9 cellular contexts compared by ENCODE assay signal in genomic region chr13:46053162-46054012, GRCh38. TPM values are rescaled to one million over a fixed set of nuclear protein-coding genes. Genes with fewer than 3 reads are reported as not detected.
DNase-seq lines count a peak whose midpoint lies in the region; ATAC-seq and TF ChIP-seq lines count a peak whose summit lies in the region.
"Had no signal": no experiment of that assay in that cellular context is flagged by ENCODE, and none has a peak within 500 bp of the region (broad histone marks: within the 10 kb centered on the region; RNA-seq: fewer than 3 reads in every experiment).

No MANE protein-coding gene starts in this region.

- peaks cover 42% of the 10 kb centered on the region for H3K4me1 ChIP-seq in GM23248 (ENCODE audit: insufficient read depth)
- H3K4me1 ChIP-seq in skeletal muscle satellite cell (ENCODE audit: control insufficient read depth, insufficient read depth, low read length) = peaks cover 10% of the 10 kb centered on the region

- H3K27me3 ChIP-seq in GM23248 (replicated peaks; ENCODE audit: insufficient read depth) (no peaks in the 10 kb centered on the region), WERI-Rb-1 (ENCODE audit: insufficient read depth, low read depth, severe bottlenecking) (no peaks in the 10 kb centered on the region), skeletal muscle satellite cell (ENCODE audit: control insufficient read depth, insufficient read depth, low read length) (no peaks in the 10 kb centered on the region)

- H3K9me3 ChIP-seq in GM23248 (ENCODE audit: low read depth) (no peaks in the 10 kb centered on the region), WERI-Rb-1 (ENCODE audit: severe bottlenecking) (no peaks in the 10 kb centered on the region), skeletal muscle satellite cell (replicated peaks; ENCODE audit: low read length) (no peaks in the 10 kb centered on the region)

- H3K9ac ChIP-seq in GM23248 (peak overlapping the region; percentile 97), skeletal muscle satellite cell (ENCODE audit: low read depth, low read length) (peak overlapping the region; percentile 92)

- peak overlapping the region; percentile 100 for H2AFZ ChIP-seq in GM23248

- peak overlapping the region; percentile 98 for H3K4me3 ChIP-seq in GM23248
- H3K4me3 ChIP-seq in WERI-Rb-1 (ENCODE audit: low read depth, low read length) = peak overlapping the region; percentile 86
- H3K4me3 ChIP-seq in skeletal muscle satellite cell (ENCODE audit: low read length) = peak overlapping the region; percentile 90

- peaks cover 41% of the 10 kb centered on the region for H3K79me2 ChIP-seq in GM23248 (ENCODE audit: insufficient read depth)

- peaks cover 24% of the 10 kb centered on the region for H3F3A ChIP-seq in GM23248 (ENCODE audit: insufficient read depth)

- H4K20me1 ChIP-seq in GM23248 (ENCODE audit: insufficient read depth) = no peaks in the 10 kb centered on the region

- in situ Hi-C loops in GM23248 (cut with MboI) = no loop called here

- 29 to 30% methylated on average over 18 of the region's 18 CpGs for WGBS in GM23248 (ENCODE audit: low coverage in 1 of 2, low lambda C conversion rate in 2 of 2, missing lambda C conversion rate in 2 of 2), 2 experiments

- H3K36me3 ChIP-seq in GM23248 (ENCODE audit: low read depth) = no peaks in the 10 kb centered on the region
- peaks cover 3% of the 10 kb centered on the region; the same call in 1 of the 2 replicates for H3K36me3 ChIP-seq in WERI-Rb-1
- no peaks in the 10 kb centered on the region for H3K36me3 ChIP-seq in skeletal muscle satellite cell (ENCODE audit: insufficient read depth, low read length)

- H3K4me2 ChIP-seq in GM23248 (ENCODE audit: unreplicated experiment) (peak overlapping the region; percentile 98), skeletal muscle satellite cell (ENCODE audit: low read length) (peak overlapping the region; percentile 80)

- no peaks in the 10 kb centered on the region for H3K9me2 ChIP-seq in GM23248 (ENCODE audit: insufficient read depth)

- no peak for ATAC-seq in HG03439 (IDR thresholded peaks at IDR 0.05; ENCODE audit: unreplicated experiment)

- no peak for TF ChIP-seq CTCF in WERI-Rb-1 (IDR thresholded peaks at IDR 0.05; ENCODE audit: low read depth, low read length)

- H3K27ac ChIP-seq in GM23248 (peak overlapping the region; percentile 92), WERI-Rb-1 (peak overlapping the region; percentile 89)

- DNase-seq in GM23248 = no peak
- no peak for DNase-seq in WERI-Rb-1
- peak; percentile 37 for DNase-seq in globus pallidus (ENCODE audit: low spot score)
- no peak for DNase-seq in SW480 (ENCODE audit: low spot score)
- no peak for DNase-seq in SK-N-DZ (ENCODE audit: low spot score)
- DNase-seq in NCI-H774 (lab: John Stamatoyannopoulos, UW) = no peak

RNA-seq across cellular contexts. Expression of gene ZC3H13, which starts 0.8 kb away (rescaled TPM):
- total RNA-seq in GM23248 (2014; rRNA removed; shearing (Covaris generic)) = 8.6 and 15.6 TPM in 2 replicates
- 50.7 and 53.4 TPM in 2 replicates for polyA plus RNA-seq in GM23248 (2016; fragmentation: Nextera tagmentation; extraction: Ambion mirVana)
- total RNA-seq in skeletal muscle satellite cell (2012; rRNA removed) = 12.0 and 15.2 TPM in 2 replicates
- polyA plus RNA-seq in SK-N-DZ (2014; cell fraction: cytosol; rRNA removed) = 12.4 and 13.3 TPM in 2 replicates
- 29.9 and 48.6 TPM in 2 replicates for polyA plus RNA-seq in SK-N-DZ (2014; cell fraction: nucleus; rRNA removed)

RNA-seq across cellular contexts. Expression of gene CPB2, which starts 51.4 kb away (rescaled TPM):
- not detected in 2 replicates for total RNA-seq in GM23248 (2014; rRNA removed; shearing (Covaris generic))
- polyA plus RNA-seq in GM23248 (2016; fragmentation: Nextera tagmentation; extraction: Ambion mirVana) = 0.11 TPM in 1 of 2 replicates, not detected in the other
- total RNA-seq in skeletal muscle satellite cell (2012; rRNA removed) = not detected in 2 replicates
- not detected in 2 replicates for polyA plus RNA-seq in SK-N-DZ (2014; cell fraction: cytosol; rRNA removed)
- polyA plus RNA-seq in SK-N-DZ (2014; cell fraction: nucleus; rRNA removed) = not detected in 2 replicates
- total RNA-seq: renal cortical epithelial cell had no signal
